In genomic region chr6:41689171-41690008, GRCh38 we compare ENCODE assay signal across 2 cellular contexts.
TF ChIP-seq lines count a peak whose summit lies in the region.

No MANE protein-coding gene starts in this region.

TF ChIP-seq in HEK293, 187 proteins besides CTCF, POLR2A, EP300 and RAD21 (continued from another document):
- TF ChIP-seq ZNF692 (tag by site-specific recombination; IDR thresholded peaks at IDR 0.05) (peak; percentile 71; the same call in 1 of the 2 replicates), ZNF248 (tag by site-specific recombination; IDR thresholded peaks at IDR 0.05) (no peak), ZFP69B (tag by site-specific recombination; IDR thresholded peaks at IDR 0.05) (0 out of 2 replicates have a peak, but pooled peaks have one; percentile 42), KLF17 (tag by site-specific recombination; IDR thresholded peaks at IDR 0.05) (no peak), ATF2 (tag by site-specific recombination; IDR thresholded peaks at IDR 0.05; ENCODE audit: low read depth) (0 out of 2 replicates have a peak, but pooled peaks have one; percentile 54)
TF ChIP-seq in HEK293: peak in this region for 4.

TF ChIP-seq in WTC11, 78 proteins besides CTCF, POLR2A, EP300 and RAD21 (continued from another document):
- TF ChIP-seq ATF2 (CRISPR knock-in tag; IDR thresholded peaks at IDR 0.05; ENCODE audit: borderline replicate concordance, low read depth) (no peak), E2F1 (CRISPR knock-in tag; IDR thresholded peaks at IDR 0.05) (no peak), MLX (CRISPR knock-in tag; IDR thresholded peaks at IDR 0.05) (no peak), NFE2L1 (CRISPR knock-in tag; IDR thresholded peaks at IDR 0.05) (no peak), MYBL2 (CRISPR knock-in tag; IDR thresholded peaks at IDR 0.05) (no peak), CREM (CRISPR knock-in tag; IDR thresholded peaks at IDR 0.05) (no peak), PRRX2 (CRISPR knock-in tag; IDR thresholded peaks at IDR 0.05) (no peak), OVOL2 (CRISPR knock-in tag; IDR thresholded peaks at IDR 0.05; ENCODE audit: borderline replicate concordance) (no peak), NFYB (CRISPR knock-in tag; conservative IDR thresholded peaks at IDR 0.05; ENCODE audit: low read depth) (no peak), JAZF1 (CRISPR knock-in tag; IDR thresholded peaks at IDR 0.05) (no peak), KAT7 (CRISPR knock-in tag; IDR thresholded peaks at IDR 0.05; ENCODE audit: borderline replicate concordance) (no peak)
TF ChIP-seq in WTC11: peak in this region for 0.
